Comparison of ENCODE assay signal across 1 cellular context in genomic region chr3:194685723-194686413, GRCh38.
TF ChIP-seq lines count a peak whose summit lies in the region.

Gene FAM43A (plus strand): TSS chr3:194685883. CDS start chr3:194686827, 944 bp downstream.

TF ChIP-seq in K562, 482 proteins besides CTCF, POLR2A, EP300 and RAD21 (continued from another document and continues in another):
- TF ChIP-seq TFE3 (CRISPR knock-in tag; IDR thresholded peaks at IDR 0.05) (no peak), RAD51 (IDR thresholded peaks at IDR 0.05; ENCODE audit: borderline replicate concordance, low read depth) (no peak), KHSRP (IDR thresholded peaks at IDR 0.05) (no peak), ZNF280A (IDR thresholded peaks at IDR 0.05; ENCODE audit: low read depth, partially characterized antibody) (no peak), TAL1 (IDR thresholded peaks at IDR 0.05) (no peak), TCF3 (CRISPR knock-in tag; IDR thresholded peaks at IDR 0.05) (0 out of 2 replicates have a peak, but pooled peaks have one; percentile 19), NUFIP1 (IDR thresholded peaks at IDR 0.05; ENCODE audit: partially characterized antibody) (no peak), ZFPM2 (CRISPR knock-in tag; IDR thresholded peaks at IDR 0.05) (no peak), KAT8 (IDR thresholded peaks at IDR 0.05; ENCODE audit: low read depth) (no peak), RBFOX2 (IDR thresholded peaks at IDR 0.05; ENCODE audit: low read depth, low read length) (peak; percentile 92), MXD1 (CRISPR knock-in tag; IDR thresholded peaks at IDR 0.05; ENCODE audit: borderline replicate concordance, poor library complexity, severe bottlenecking) (no peak), BDP1 (IDR thresholded peaks at IDR 0.05; ENCODE audit: insufficient read depth, insufficient read length) (no peak), E2F3 (CRISPR knock-in tag; IDR thresholded peaks at IDR 0.05) (0 out of 2 replicates have a peak, but pooled peaks have one; percentile 40), LEF1 (IDR thresholded peaks at IDR 0.05) (no peak), TCF15 (CRISPR knock-in tag; IDR thresholded peaks at IDR 0.05) (no peak), HCFC1 (IDR thresholded peaks at IDR 0.05; ENCODE audit: low read depth, low read length) (no peak), PCBP2 (IDR thresholded peaks at IDR 0.05; ENCODE audit: low read depth, low read length, poor library complexity, severe bottlenecking) (no peak), PBX2 (CRISPR knock-in tag; IDR thresholded peaks at IDR 0.05; ENCODE audit: low read depth) (no peak), PBX2 (tag; conservative IDR thresholded peaks at IDR 0.05; ENCODE audit: low read depth) (no peak), VEZF1 (CRISPR knock-in tag; IDR thresholded peaks at IDR 0.05) (no peak), MECOM (CRISPR knock-in tag; IDR thresholded peaks at IDR 0.05) (no peak), RUNX1 (IDR thresholded peaks at IDR 0.05; ENCODE audit: low read depth) (no peak), HDAC8 (tag; IDR thresholded peaks at IDR 0.05) (no peak), ETV6 (IDR thresholded peaks at IDR 0.05; ENCODE audit: borderline replicate concordance in 1 of 2, low read depth in 2 of 2, low read length in 1 of 2) (no peak), ETV6 (CRISPR knock-in tag; IDR thresholded peaks at IDR 0.05; ENCODE audit: borderline replicate concordance) (no peak), KLF13 (tag; IDR thresholded peaks at IDR 0.05; ENCODE audit: borderline replicate concordance, low read depth) (no peak), NEUROD1 (IDR thresholded peaks at IDR 0.05; ENCODE audit: borderline replicate concordance, low read depth, low read length, partially characterized antibody) (no peak), TSHZ1 (CRISPR knock-in tag; IDR thresholded peaks at IDR 0.05) (no peak), RFX1 (IDR thresholded peaks at IDR 0.05) (no peak), MYC (IDR thresholded peaks at IDR 0.05; ENCODE audit: low read depth, low read length) (no peak), MYC (CRISPR knock-in tag; IDR thresholded peaks at IDR 0.05; ENCODE audit: borderline replicate concordance, low read depth) (no peak), ZNF717 (CRISPR knock-in tag; IDR thresholded peaks at IDR 0.05) (no peak), JUNB (CRISPR knock-in tag; conservative IDR thresholded peaks at IDR 0.05) (no peak), ZNF431 (CRISPR knock-in tag; IDR thresholded peaks at IDR 0.05) (no peak), CHD7 (IDR thresholded peaks at IDR 0.05; ENCODE audit: low read depth, low read length) (no peak), SRSF7 (optimal IDR thresholded peaks at IDR 0.05; ENCODE audit: low read depth, low read length) (no peak), GABPB2 (CRISPR knock-in tag; conservative IDR thresholded peaks at IDR 0.05) (no peak), HDAC6 (IDR thresholded peaks at IDR 0.05; ENCODE audit: low read depth, low read length) (no peak)
